In genomic region chr11:65316979-65317786, GRCh38 we compare ENCODE assay signal across 1 cellular context.
TF ChIP-seq lines count a peak whose summit lies in the region.

No MANE protein-coding gene starts in this region.

TF ChIP-seq in HepG2, 621 proteins besides CTCF, POLR2A, EP300 and RAD21:
- TF ChIP-seq, protein P1, sequence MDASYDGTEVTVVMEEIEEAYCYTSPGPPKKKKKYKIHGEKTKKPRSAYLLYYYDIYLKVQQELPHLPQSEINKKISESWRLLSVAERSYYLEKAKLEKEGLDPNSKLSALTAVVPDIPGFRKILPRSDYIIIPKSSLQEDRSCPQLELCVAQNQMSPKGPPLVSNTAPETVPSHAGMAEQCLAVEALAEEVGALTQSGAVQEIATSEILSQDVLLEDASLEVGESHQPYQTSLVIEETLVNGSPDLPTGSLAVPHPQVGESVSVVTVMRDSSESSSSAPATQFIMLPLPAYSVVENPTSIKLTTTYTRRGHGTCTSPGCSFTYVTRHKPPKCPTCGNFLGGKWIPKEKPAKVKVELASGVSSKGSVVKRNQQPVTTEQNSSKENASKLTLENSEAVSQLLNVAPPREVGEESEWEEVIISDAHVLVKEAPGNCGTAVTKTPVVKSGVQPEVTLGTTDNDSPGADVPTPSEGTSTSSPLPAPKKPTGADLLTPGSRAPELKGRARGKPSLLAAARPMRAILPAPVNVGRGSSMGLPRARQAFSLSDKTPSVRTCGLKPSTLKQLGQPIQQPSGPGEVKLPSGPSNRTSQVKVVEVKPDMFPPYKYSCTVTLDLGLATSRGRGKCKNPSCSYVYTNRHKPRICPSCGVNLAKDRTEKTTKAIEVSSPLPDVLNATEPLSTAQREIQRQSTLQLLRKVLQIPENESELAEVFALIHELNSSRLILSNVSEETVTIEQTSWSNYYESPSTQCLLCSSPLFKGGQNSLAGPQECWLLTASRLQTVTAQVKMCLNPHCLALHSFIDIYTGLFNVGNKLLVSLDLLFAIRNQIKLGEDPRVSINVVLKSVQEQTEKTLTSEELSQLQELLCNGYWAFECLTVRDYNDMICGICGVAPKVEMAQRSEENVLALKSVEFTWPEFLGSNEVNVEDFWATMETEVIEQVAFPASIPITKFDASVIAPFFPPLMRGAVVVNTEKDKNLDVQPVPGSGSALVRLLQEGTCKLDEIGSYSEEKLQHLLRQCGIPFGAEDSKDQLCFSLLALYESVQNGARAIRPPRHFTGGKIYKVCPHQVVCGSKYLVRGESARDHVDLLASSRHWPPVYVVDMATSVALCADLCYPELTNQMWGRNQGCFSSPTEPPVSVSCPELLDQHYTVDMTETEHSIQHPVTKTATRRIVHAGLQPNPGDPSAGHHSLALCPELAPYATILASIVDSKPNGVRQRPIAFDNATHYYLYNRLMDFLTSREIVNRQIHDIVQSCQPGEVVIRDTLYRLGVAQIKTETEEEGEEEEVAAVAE (CRISPR knock-in tag; IDR thresholded peaks at IDR 0.05; ENCODE audit: borderline replicate concordance), result no peak
- TF ChIP-seq ZNF772 (CRISPR knock-in tag; IDR thresholded peaks at IDR 0.05) (no peak), ESRRA (CRISPR knock-in tag; IDR thresholded peaks at IDR 0.05; ENCODE audit: low read depth) (0 out of 2 replicates have a peak, but pooled peaks have one; percentile 50), ZNF788 (CRISPR knock-in tag; IDR thresholded peaks at IDR 0.05; ENCODE audit: borderline replicate concordance) (0 out of 2 replicates have a peak, but pooled peaks have one; percentile 23), MAFK (conservative IDR thresholded peaks at IDR 0.05 in 1 of 2, IDR thresholded peaks at IDR 0.05 in 1 of 2; ENCODE audit: low read length in 2 of 2) (peak; percentile 81 to 90), GABPB1 (CRISPR knock-in tag; IDR thresholded peaks at IDR 0.05) (0 out of 2 replicates have a peak, but pooled peaks have one; percentile 18), ZNF225 (CRISPR knock-in tag; IDR thresholded peaks at IDR 0.05) (no peak), PATZ1 (CRISPR knock-in tag; IDR thresholded peaks at IDR 0.05) (peak; percentile 64; the same call in 1 of the 2 replicates), NFYC (CRISPR knock-in tag; IDR thresholded peaks at IDR 0.05) (0 out of 2 replicates have a peak, but pooled peaks have one; percentile 34), PAF1 (CRISPR knock-in tag; IDR thresholded peaks at IDR 0.05) (no peak), FOXA1 (IDR thresholded peaks at IDR 0.05) (no peak), FOXA1 (CRISPR knock-in tag; IDR thresholded peaks at IDR 0.05) (no peak), ZSCAN9 (CRISPR knock-in tag; IDR thresholded peaks at IDR 0.05; ENCODE audit: borderline replicate concordance) (no peak), MIER3 (CRISPR knock-in tag; IDR thresholded peaks at IDR 0.05; ENCODE audit: borderline replicate concordance) (no peak), HOXA9 (CRISPR knock-in tag; IDR thresholded peaks at IDR 0.05; ENCODE audit: borderline replicate concordance) (no peak), GTF3A (CRISPR knock-in tag; conservative IDR thresholded peaks at IDR 0.05) (no peak), CEBPG (CRISPR knock-in tag; IDR thresholded peaks at IDR 0.05) (0 out of 2 replicates have a peak, but pooled peaks have one; percentile 7), MZF1 (CRISPR knock-in tag; IDR thresholded peaks at IDR 0.05; ENCODE audit: borderline replicate concordance) (no peak), ZBTB38 (CRISPR knock-in tag; IDR thresholded peaks at IDR 0.05) (0 out of 2 replicates have a peak, but pooled peaks have one; percentile 11), ISL2 (CRISPR knock-in tag; IDR thresholded peaks at IDR 0.05) (no peak), MAFF (IDR thresholded peaks at IDR 0.05; ENCODE audit: low read depth, low read length) (peak; percentile 80), CBX1 (IDR thresholded peaks at IDR 0.05; ENCODE audit: low read depth) (peak; percentile 31), RELA (CRISPR knock-in tag; IDR thresholded peaks at IDR 0.05) (no peak), NFYB (CRISPR knock-in tag; IDR thresholded peaks at IDR 0.05) (peak; percentile 60), PCBP1 (IDR thresholded peaks at IDR 0.05; ENCODE audit: borderline replicate concordance, low read depth, low read length) (0 out of 2 replicates have a peak, but pooled peaks have one; percentile 53), SAP130 (CRISPR knock-in tag; IDR thresholded peaks at IDR 0.05; ENCODE audit: low read depth) (peak; percentile 46), SRF (IDR thresholded peaks at IDR 0.05; ENCODE audit: low read depth, low read length) (peak; percentile 75), ZSCAN31 (CRISPR knock-in tag; IDR thresholded peaks at IDR 0.05; ENCODE audit: low read depth) (0 out of 2 replicates have a peak, but pooled peaks have one; percentile 30), AKAP8 (CRISPR knock-in tag; IDR thresholded peaks at IDR 0.05) (no peak), ZFX (CRISPR knock-in tag; IDR thresholded peaks at IDR 0.05; ENCODE audit: low read depth) (0 out of 2 replicates have a peak, but pooled peaks have one; percentile 20), ZBTB33 (CRISPR knock-in tag; IDR thresholded peaks at IDR 0.05) (0 out of 2 replicates have a peak, but pooled peaks have one; percentile 23)
- TF ChIP-seq, protein P2, sequence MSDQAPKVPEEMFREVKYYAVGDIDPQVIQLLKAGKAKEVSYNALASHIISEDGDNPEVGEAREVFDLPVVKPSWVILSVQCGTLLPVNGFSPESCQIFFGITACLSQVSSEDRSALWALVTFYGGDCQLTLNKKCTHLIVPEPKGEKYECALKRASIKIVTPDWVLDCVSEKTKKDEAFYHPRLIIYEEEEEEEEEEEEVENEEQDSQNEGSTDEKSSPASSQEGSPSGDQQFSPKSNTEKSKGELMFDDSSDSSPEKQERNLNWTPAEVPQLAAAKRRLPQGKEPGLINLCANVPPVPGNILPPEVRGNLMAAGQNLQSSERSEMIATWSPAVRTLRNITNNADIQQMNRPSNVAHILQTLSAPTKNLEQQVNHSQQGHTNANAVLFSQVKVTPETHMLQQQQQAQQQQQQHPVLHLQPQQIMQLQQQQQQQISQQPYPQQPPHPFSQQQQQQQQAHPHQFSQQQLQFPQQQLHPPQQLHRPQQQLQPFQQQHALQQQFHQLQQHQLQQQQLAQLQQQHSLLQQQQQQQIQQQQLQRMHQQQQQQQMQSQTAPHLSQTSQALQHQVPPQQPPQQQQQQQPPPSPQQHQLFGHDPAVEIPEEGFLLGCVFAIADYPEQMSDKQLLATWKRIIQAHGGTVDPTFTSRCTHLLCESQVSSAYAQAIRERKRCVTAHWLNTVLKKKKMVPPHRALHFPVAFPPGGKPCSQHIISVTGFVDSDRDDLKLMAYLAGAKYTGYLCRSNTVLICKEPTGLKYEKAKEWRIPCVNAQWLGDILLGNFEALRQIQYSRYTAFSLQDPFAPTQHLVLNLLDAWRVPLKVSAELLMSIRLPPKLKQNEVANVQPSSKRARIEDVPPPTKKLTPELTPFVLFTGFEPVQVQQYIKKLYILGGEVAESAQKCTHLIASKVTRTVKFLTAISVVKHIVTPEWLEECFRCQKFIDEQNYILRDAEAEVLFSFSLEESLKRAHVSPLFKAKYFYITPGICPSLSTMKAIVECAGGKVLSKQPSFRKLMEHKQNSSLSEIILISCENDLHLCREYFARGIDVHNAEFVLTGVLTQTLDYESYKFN (CRISPR knock-in tag; conservative IDR thresholded peaks at IDR 0.05), result 0 out of 2 replicates have a peak, but pooled peaks have one; percentile 15
- TF ChIP-seq, protein P3, sequence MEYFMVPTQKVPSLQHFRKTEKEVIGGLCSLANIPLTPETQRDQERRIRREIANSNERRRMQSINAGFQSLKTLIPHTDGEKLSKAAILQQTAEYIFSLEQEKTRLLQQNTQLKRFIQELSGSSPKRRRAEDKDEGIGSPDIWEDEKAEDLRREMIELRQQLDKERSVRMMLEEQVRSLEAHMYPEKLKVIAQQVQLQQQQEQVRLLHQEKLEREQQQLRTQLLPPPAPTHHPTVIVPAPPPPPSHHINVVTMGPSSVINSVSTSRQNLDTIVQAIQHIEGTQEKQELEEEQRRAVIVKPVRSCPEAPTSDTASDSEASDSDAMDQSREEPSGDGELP (IDR thresholded peaks at IDR 0.05; ENCODE audit: borderline replicate concordance, low read depth), result peak; percentile 70; the same call in 1 of the 2 replicates
- TF ChIP-seq, protein P4, sequence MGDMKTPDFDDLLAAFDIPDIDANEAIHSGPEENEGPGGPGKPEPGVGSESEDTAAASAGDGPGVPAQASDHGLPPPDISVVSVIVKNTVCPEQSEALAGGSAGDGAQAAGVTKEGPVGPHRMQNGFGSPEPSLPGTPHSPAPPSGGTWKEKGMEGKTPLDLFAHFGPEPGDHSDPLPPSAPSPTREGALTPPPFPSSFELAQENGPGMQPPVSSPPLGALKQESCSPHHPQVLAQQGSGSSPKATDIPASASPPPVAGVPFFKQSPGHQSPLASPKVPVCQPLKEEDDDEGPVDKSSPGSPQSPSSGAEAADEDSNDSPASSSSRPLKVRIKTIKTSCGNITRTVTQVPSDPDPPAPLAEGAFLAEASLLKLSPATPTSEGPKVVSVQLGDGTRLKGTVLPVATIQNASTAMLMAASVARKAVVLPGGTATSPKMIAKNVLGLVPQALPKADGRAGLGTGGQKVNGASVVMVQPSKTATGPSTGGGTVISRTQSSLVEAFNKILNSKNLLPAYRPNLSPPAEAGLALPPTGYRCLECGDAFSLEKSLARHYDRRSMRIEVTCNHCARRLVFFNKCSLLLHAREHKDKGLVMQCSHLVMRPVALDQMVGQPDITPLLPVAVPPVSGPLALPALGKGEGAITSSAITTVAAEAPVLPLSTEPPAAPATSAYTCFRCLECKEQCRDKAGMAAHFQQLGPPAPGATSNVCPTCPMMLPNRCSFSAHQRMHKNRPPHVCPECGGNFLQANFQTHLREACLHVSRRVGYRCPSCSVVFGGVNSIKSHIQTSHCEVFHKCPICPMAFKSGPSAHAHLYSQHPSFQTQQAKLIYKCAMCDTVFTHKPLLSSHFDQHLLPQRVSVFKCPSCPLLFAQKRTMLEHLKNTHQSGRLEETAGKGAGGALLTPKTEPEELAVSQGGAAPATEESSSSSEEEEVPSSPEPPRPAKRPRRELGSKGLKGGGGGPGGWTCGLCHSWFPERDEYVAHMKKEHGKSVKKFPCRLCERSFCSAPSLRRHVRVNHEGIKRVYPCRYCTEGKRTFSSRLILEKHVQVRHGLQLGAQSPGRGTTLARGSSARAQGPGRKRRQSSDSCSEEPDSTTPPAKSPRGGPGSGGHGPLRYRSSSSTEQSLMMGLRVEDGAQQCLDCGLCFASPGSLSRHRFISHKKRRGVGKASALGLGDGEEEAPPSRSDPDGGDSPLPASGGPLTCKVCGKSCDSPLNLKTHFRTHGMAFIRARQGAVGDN (CRISPR knock-in tag; IDR thresholded peaks at IDR 0.05), result peak; percentile 47; the same call in 1 of the 2 replicates
- TF ChIP-seq, protein P5, sequence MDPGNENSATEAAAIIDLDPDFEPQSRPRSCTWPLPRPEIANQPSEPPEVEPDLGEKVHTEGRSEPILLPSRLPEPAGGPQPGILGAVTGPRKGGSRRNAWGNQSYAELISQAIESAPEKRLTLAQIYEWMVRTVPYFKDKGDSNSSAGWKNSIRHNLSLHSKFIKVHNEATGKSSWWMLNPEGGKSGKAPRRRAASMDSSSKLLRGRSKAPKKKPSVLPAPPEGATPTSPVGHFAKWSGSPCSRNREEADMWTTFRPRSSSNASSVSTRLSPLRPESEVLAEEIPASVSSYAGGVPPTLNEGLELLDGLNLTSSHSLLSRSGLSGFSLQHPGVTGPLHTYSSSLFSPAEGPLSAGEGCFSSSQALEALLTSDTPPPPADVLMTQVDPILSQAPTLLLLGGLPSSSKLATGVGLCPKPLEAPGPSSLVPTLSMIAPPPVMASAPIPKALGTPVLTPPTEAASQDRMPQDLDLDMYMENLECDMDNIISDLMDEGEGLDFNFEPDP (CRISPR knock-in tag; conservative IDR thresholded peaks at IDR 0.05), result 0 out of 2 replicates have a peak, but pooled peaks have one; percentile 42
- TF ChIP-seq, protein P6, sequence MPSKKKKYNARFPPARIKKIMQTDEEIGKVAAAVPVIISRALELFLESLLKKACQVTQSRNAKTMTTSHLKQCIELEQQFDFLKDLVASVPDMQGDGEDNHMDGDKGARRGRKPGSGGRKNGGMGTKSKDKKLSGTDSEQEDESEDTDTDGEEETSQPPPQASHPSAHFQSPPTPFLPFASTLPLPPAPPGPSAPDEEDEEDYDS (CRISPR knock-in tag; IDR thresholded peaks at IDR 0.05), result peak; percentile 53; the same call in 1 of the 2 replicates
